In the genomic region with DNA sequence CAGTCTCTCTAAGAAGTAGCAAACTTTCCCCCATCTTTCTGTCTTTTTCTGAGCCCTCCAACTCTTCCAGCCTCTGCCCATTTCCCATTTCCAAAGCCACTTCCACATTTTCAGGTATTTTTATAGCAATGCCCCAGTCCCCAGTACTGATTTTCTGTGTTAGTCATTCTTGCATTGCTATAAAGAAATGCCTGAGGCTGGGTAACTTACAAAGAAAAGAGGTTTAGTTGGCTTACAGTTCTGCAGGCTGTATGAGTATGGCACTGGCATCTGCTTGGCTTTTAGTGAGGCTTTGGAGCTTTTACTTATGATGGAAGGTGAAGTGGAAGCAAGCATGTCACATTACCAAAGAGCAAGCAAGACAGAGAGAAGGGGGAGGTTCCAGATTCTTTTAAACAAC, we compare ENCODE assay signal across 25 cellular contexts.
"Had no signal": no experiment of that assay in that cellular context is flagged by ENCODE, and none has a peak within 500 bp of the region (broad histone marks: within the 10 kb centered on the region; RNA-seq: fewer than 3 reads in every experiment).

No MANE protein-coding gene starts in this region.

- FAIRE-seq: HTR-8/SVneo, K562 had no signal

- H3K4me3 ChIP-seq: K562, Peyer's patch, SJSA1, SK-N-MC had no signal

- H3K4me1 Mint-ChIP-seq: IgD-negative memory B cell had no signal

- H3K27ac Mint-ChIP-seq: IgD-negative memory B cell had no signal

- H3K27ac ChIP-seq: HL-60, KMS-11, Peyer's patch, SJSA1, SK-N-MC had no signal

- DNase-seq: Kasumi-1, MV-4-11, NCI-H1048, NCI-H1105 treated with DMSO at 0.1 percent for 48 hours, NCI-H1417 treated with DMSO at 0.1 percent for 48 hours, NCI-H146, NCI-H1694 treated with DMSO at 0.1 percent for 48 hours, NCI-H1930, NCI-H2081, NCI-H2107, NCI-H2227 treated with DMSO at 0.1 percent for 48 hours, NCI-H524, NCI-H526 treated with DMSO at 0.1 percent for 48 hours, NCI-H748 treated with DMSO at 0.1 percent for 48 hours, Peyer's patch, Right ventricle myocardium superior, RPMI8226, SIG-M5 had no signal

- ATAC-seq: K562 had no signal

- H3K4me2 ChIP-seq: KMS-11 had no signal

- H3K9ac ChIP-seq: KMS-11 had no signal

- H3K4me3 Mint-ChIP-seq: IgD-negative memory B cell had no signal

- H3K27me3 ChIP-seq: Peyer's patch, SJSA1 had no signal

- H3K36me3 ChIP-seq: Peyer's patch had no signal

- H3K9me3 ChIP-seq: Peyer's patch, SJSA1 had no signal
